ENCODE assay signal across 8 cellular contexts in the genomic region with DNA sequence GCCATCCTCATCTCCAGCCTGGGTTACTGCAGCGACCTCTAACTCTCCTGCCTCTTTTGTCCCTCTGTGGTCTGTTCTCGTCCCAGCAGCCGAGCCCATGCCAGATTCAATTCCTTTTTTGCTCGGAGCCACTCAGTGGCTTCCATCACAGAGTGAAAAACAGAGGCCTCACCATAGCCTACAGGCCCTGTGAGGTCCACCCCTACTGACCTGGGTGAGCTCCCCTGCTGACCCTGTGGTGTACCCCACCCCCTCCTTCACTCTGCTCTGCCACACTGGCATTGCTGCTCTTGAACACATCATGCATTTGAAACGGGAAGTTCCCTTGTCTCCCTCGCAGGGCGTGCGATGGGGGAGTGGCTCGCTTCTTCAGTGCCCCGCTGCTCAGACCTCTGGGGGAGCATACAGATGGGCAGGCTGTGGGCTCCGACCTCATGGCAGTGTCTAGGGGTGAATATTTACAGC. TPM values are rescaled to one million over a fixed set of nuclear protein-coding genes. Genes with fewer than 3 reads are reported as not detected.
DNase-seq lines count a peak whose midpoint lies in the region; ATAC-seq, FAIRE-seq and TF ChIP-seq lines count a peak whose summit lies in the region.

No MANE protein-coding gene starts in this region.

- no peak overlapping the region for H3K9ac ChIP-seq in astrocyte (ENCODE audit: low read length)

- intact Hi-C loops in spleen (cut with DNase I; ENCODE audit: low total_unique reads) (no loop called here), posterior cingulate gyrus (cut with DNase I) (loop anchor here (2.0 kb wide), 1 partner anchor 14 kb away; no protein-coding TSS in a partner anchor)

- DNase-seq in astrocyte (ENCODE audit: low read depth) (no peak), spleen (peak; percentile 91), posterior cingulate gyrus (no peak), SJCRH30 (no peak)

- 20 to 31% (median 27%) methylated on average over 11 of the region's 11 CpGs for WGBS in spleen, 5 donors

- H3K4me1 ChIP-seq in astrocyte (ENCODE audit: insufficient read depth, low read length) (peaks cover 11% of the 10 kb centered on the region), spleen (peaks cover 31 to 66% (median 52%) of the 10 kb centered on the region in 6 donors), SJCRH30 (no peaks in the 10 kb centered on the region)

- H3K27ac Mint-ChIP-seq in T-helper 1 cell treated with Interleukin-12 subunit alpha and Interleukin-12 subunit beta and Interleukin-4 antibody, amounts not matched to agents 30 μg/mL and 1 μg/mL, for 36 hours: peak overlapping the region; percentile 96
- H3K27ac Mint-ChIP-seq in astrocyte (ENCODE audit: unreplicated experiment): no peak overlapping the region

- peaks cover 27% of the 10 kb centered on the region for H3K36me3 Mint-ChIP-seq in T-helper 1 cell treated with Interleukin-12 subunit alpha and Interleukin-12 subunit beta and Interleukin-4 antibody, amounts not matched to agents 30 μg/mL and 1 μg/mL, for 36 hours (ENCODE audit: low read depth)
- H3K36me3 Mint-ChIP-seq in astrocyte (ENCODE audit: low read depth, unreplicated experiment): peaks cover 24% of the 10 kb centered on the region

- peaks cover 28% of the 10 kb centered on the region for H3K79me2 ChIP-seq in astrocyte (ENCODE audit: insufficient read depth, low read length)

- H3K4me3 Mint-ChIP-seq in T-helper 1 cell treated with Interleukin-12 subunit alpha and Interleukin-12 subunit beta and Interleukin-4 antibody, amounts not matched to agents 30 μg/mL and 1 μg/mL, for 36 hours: peak overlapping the region; percentile 93
- H3K4me3 Mint-ChIP-seq in astrocyte (ENCODE audit: unreplicated experiment): peak overlapping the region; percentile 79

- H3K9me3 ChIP-seq in astrocyte (ENCODE audit: insufficient read depth, low read depth, low read length) (no peaks in the 10 kb centered on the region), spleen (no peaks in the 10 kb centered on the region), SJCRH30 (replicated peaks) (no peaks in the 10 kb centered on the region)

- TF ChIP-seq CTCF in GM12875 (IDR thresholded peaks at IDR 0.05; ENCODE audit: borderline replicate concordance, insufficient read depth, low read depth, low read length) (no peak), astrocyte (IDR thresholded peaks at IDR 0.05; ENCODE audit: insufficient read depth, low read depth, low read length) (no peak), spleen (IDR thresholded peaks at IDR 0.05 in 8 of 11, conservative IDR thresholded peaks at IDR 0.05 in 3 of 11) (no peak)

- H3K4me1 Mint-ChIP-seq in T-helper 1 cell treated with Interleukin-12 subunit alpha and Interleukin-12 subunit beta and Interleukin-4 antibody, amounts not matched to agents 30 μg/mL and 1 μg/mL, for 36 hours (ENCODE audit: low read depth): peaks cover 53% of the 10 kb centered on the region
- H3K4me1 Mint-ChIP-seq in astrocyte (ENCODE audit: low read depth, unreplicated experiment): peaks cover 6% of the 10 kb centered on the region

- ATAC-seq in GM19351 (IDR thresholded peaks at IDR 0.05; ENCODE audit: unreplicated experiment) (no peak), HG03097 (IDR thresholded peaks at IDR 0.05; ENCODE audit: low FRiP score, unreplicated experiment) (no peak)

- H3K27me3 ChIP-seq in astrocyte (ENCODE audit: insufficient read depth, low read length): no peaks in the 10 kb centered on the region
- H3K27me3 ChIP-seq in spleen (replicated peaks in 1 of 7): no peaks in the 10 kb centered on the region
- no peaks in the 10 kb centered on the region for H3K27me3 ChIP-seq in SJCRH30

- H3K36me3 ChIP-seq in astrocyte (ENCODE audit: insufficient read depth, low read length): no peaks in the 10 kb centered on the region
- H3K36me3 ChIP-seq in spleen: peaks cover 0 to 35% (median 27%) of the 10 kb centered on the region in 6 donors
- H3K36me3 ChIP-seq in SJCRH30: no peaks in the 10 kb centered on the region

- peak overlapping the region; percentile 81 for H3K4me3 ChIP-seq in GM12875 (ENCODE audit: low read depth, low read length)
- H3K4me3 ChIP-seq in astrocyte (ENCODE audit: insufficient read depth, low read depth, low read length): no peak overlapping the region
- peak overlapping the region in 7 of 8 donors; percentile 11 to 81 (median 53) for H3K4me3 ChIP-seq in spleen
- H3K4me3 ChIP-seq in SJCRH30: no peak overlapping the region

- H3K27ac ChIP-seq in astrocyte (ENCODE audit: low read depth, low read length) (no peak overlapping the region), spleen (peak overlapping the region; percentile 91 to 97 (median 92)), SJCRH30 (no peak overlapping the region)

- H2AFZ ChIP-seq in astrocyte (ENCODE audit: low read depth, low read length): no peak overlapping the region

- H3K4me2 ChIP-seq in astrocyte (ENCODE audit: low read length): no peak overlapping the region

- H3K9me3 Mint-ChIP-seq in T-helper 1 cell treated with Interleukin-12 subunit alpha and Interleukin-12 subunit beta and Interleukin-4 antibody, amounts not matched to agents 30 μg/mL and 1 μg/mL, for 36 hours: no peaks in the 10 kb centered on the region
- H3K9me3 Mint-ChIP-seq in astrocyte (ENCODE audit: unreplicated experiment): peaks cover 2% of the 10 kb centered on the region

- no peaks in the 10 kb centered on the region for H3K27me3 Mint-ChIP-seq in T-helper 1 cell treated with Interleukin-12 subunit alpha and Interleukin-12 subunit beta and Interleukin-4 antibody, amounts not matched to agents 30 μg/mL and 1 μg/mL, for 36 hours (ENCODE audit: low read depth)
- H3K27me3 Mint-ChIP-seq in astrocyte (ENCODE audit: low read depth, unreplicated experiment): no peaks in the 10 kb centered on the region

- TF ChIP-seq POLR2A in spleen (IDR thresholded peaks at IDR 0.05): no peak

- no peak for FAIRE-seq in astrocyte (lab: Jason Lieb, UNC)

- H4K20me1 ChIP-seq in astrocyte (ENCODE audit: insufficient read depth, low read length): peaks cover 24% of the 10 kb centered on the region

RNA-seq across cellular contexts. Expression of a gene that starts 2.1 kb away (rescaled TPM):
- total RNA-seq in astrocyte: 42.1 and 43.6 TPM in 2 replicates
- 10 to 100 TPM; 72.2 to 95.8 (median 88.1) TPM for total RNA-seq in spleen
- polyA plus RNA-seq in spleen: 100 to 1,000 TPM; 135 to 146 (median 141) TPM
- total RNA-seq in SJCRH30 (2014; rRNA removed; shearing (Covaris generic)): 39.8 and 45.4 TPM in 2 replicates

RNA-seq across cellular contexts. Expression of a gene that starts 15.8 kb away (rescaled TPM):
- total RNA-seq in astrocyte (38.0 and 48.1 TPM in 2 replicates), spleen (100 to 1,000 TPM in 3 of 7 donors, 10 to 100 TPM in 4; 48.5 to 192 (median 66.6) TPM)
- polyA plus RNA-seq in spleen: 100 to 1,000 TPM in 1 of 3 donors, 10 to 100 TPM in 2; 94.6 to 123 (median 95.1) TPM
- 7.6 TPM in 2 replicates for total RNA-seq in SJCRH30 (2014; rRNA removed; shearing (Covaris generic))

RNA-seq across cellular contexts. Expression of a gene that starts 20.3 kb away (rescaled TPM):
- total RNA-seq in astrocyte (61.1 and 71.5 TPM in 2 replicates), spleen (10 to 100 TPM; 42.5 to 86.9 (median 74.9) TPM)
- 10 to 100 TPM; 17.8 to 67.0 (median 29.2) TPM for polyA plus RNA-seq in spleen
- total RNA-seq in SJCRH30 (2014; rRNA removed; shearing (Covaris generic)): 7.9 and 9.7 TPM in 2 replicates

RNA-seq across cellular contexts. Expression of a gene that starts 23.1 kb away (rescaled TPM):
- total RNA-seq in astrocyte: 36.1 and 45.0 TPM in 2 replicates
- 10 to 100 TPM; 32.9 to 49.9 (median 40.9) TPM for total RNA-seq in spleen
- polyA plus RNA-seq in spleen: 10 to 100 TPM; 35.6 to 57.1 (median 51.0) TPM
- total RNA-seq in SJCRH30 (2014; rRNA removed; shearing (Covaris generic)): 15.8 and 15.9 TPM in 2 replicates

RNA-seq across cellular contexts. Expression of a gene that starts 29.7 kb away (rescaled TPM):
- total RNA-seq in astrocyte (not detected in 2 replicates), spleen (10 to 100 TPM; 12.7 to 27.3 (median 21.3) TPM)
- 1 to 10 TPM; 2.6 to 6.2 (median 3.0) TPM for polyA plus RNA-seq in spleen
- 1.2 and 2.6 TPM in 2 replicates for total RNA-seq in SJCRH30 (2014; rRNA removed; shearing (Covaris generic))

Comparison
In these comparisons a context has a peak if more than half of its experiments do, and no peak if none do; other contexts are left out.
1. H3K4me3 ChIP-seq: peak in GM12875 (single experiment) and spleen (7 of 8); none in astrocyte (single experiment) and SJCRH30 (single experiment).
2. H3K27ac ChIP-seq: peak in spleen (8 of 8); none in astrocyte (single experiment) and SJCRH30 (single experiment).